Comparison of ENCODE assay signal across 9 cellular contexts in the genomic region with DNA sequence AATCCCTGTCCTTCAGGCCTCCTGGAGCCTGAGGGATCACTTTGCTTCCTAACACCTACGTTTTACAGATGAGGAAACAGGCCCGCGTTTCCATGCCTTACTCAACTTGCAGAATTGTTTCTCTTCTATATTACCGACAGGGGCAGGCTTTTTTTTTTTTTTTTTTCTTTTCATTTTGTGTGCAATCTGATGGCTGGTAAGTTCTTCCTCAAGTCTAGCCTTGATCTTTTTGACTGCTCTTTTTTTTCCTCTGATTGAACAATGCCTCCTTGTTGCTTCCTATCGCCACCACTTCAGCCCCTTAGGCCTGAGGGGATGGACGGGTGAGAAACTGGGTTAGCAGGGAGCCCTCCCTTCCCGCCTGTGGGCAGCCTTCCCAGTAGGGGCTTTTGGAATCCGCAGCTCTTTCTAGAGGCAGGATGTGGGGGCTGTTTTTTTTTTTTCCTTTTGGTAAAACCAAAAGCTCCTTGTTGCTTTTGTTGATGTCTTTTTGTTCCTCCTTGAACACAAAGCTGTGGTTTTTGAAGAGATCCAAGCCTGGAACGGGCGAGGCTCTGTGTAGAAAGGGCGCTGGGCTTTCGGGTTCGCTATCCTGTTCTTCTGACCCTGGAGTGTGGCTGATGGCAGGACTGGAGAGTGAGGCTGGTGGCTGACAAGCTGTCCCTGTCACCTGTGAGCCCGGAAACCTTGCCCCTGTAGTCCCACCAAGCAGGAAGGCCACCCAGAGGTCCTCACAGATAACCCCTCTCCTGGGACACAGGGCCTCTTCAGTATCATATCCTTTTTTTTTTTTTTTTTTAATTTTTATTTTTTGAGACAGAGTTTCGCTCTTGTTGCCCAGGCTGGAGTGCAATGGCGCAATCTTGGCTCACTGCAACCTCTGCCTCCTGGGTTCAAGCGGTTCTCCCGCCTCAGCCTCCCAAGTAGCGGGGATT. TPM values are rescaled to one million over a fixed set of nuclear protein-coding genes. Genes with fewer than 3 reads are reported as not detected.
DNase-seq lines count a peak whose midpoint lies in the region; ATAC-seq and TF ChIP-seq lines count a peak whose summit lies in the region.
"Had no signal": no experiment of that assay in that cellular context is flagged by ENCODE, and none has a peak within 500 bp of the region (broad histone marks: within the 10 kb centered on the region; RNA-seq: fewer than 3 reads in every experiment).

No MANE protein-coding gene starts in this region.

- H3K4me1 ChIP-seq in thyroid gland, result peaks cover 47 to 77% of the 10 kb centered on the region in 2 donors

- no peaks in the 10 kb centered on the region for H3K27me3 ChIP-seq in thyroid gland

- POLR2A ChIA-PET in activated CD4-positive, alpha-beta T cell treated with anti-CD3 and anti-CD28 coated beads for 36 hours (lab: Charles Lee), result interaction anchor here (0.6 to 1.4 kb wide), 3 partner anchors 8 to 13 kb away, joined by 3 to 5 read pairs (median 4); no protein-coding TSS in a partner anchor

- ATAC-seq in activated CD4-positive, alpha-beta T cell treated with anti-CD3 and anti-CD28 coated beads for 36 hours, result peak; percentile 42
- ATAC-seq in GM18517 (IDR thresholded peaks at IDR 0.05; ENCODE audit: unreplicated experiment) (no peak), HG02798 (IDR thresholded peaks at IDR 0.05; ENCODE audit: poor library complexity, unreplicated experiment) (no peak), GM18511 (IDR thresholded peaks at IDR 0.05; ENCODE audit: unreplicated experiment) (no peak)
- ATAC-seq: HCT116 had no signal

- 54 to 62% methylated on average over 19 of the region's 19 CpGs for WGBS in thyroid gland, 2 donors

- H3K9me3 Mint-ChIP-seq in activated CD4-positive, alpha-beta T cell treated with anti-CD3 and anti-CD28 coated beads for 36 hours (ENCODE audit: low read depth), result no peaks in the 10 kb centered on the region

- CTCF ChIA-PET in activated CD4-positive, alpha-beta T cell treated with anti-CD3 and anti-CD28 coated beads for 36 hours (lab: Charles Lee), result interaction anchor here (0.6 to 2.5 kb wide), 4 partner anchors 10 to 99 kb away, joined by 3 to 8 read pairs (median 6); partner anchors contain the start of gene LASP1

- intact Hi-C loops in activated CD4-positive, alpha-beta T cell treated with anti-CD3 and anti-CD28 coated beads for 36 hours (cut with DNase I, micrococcal nuclease), result no loop called here
- intact Hi-C loops in thyroid gland (cut with DNase I), result no loop called here

- TF ChIP-seq POLR2A in thyroid gland (IDR thresholded peaks at IDR 0.05), result no peak

- peak; percentile 45 for DNase-seq in activated CD4-positive, alpha-beta T cell treated with anti-CD3 and anti-CD28 coated beads for 36 hours
- DNase-seq in activated CD4-positive, alpha-beta T cell treated with anti-CD3 and anti-CD28 coated beads, Interleukin-2, amount 50 U/mL, for 4 hours, result no peak
- DNase-seq in astrocyte of the hippocampus (ENCODE audit: low read depth, low spot score) (peak; percentile 83), islet precursor cell (peak; percentile 95), thyroid gland (no peak)

- H3K4me1 Mint-ChIP-seq in activated CD4-positive, alpha-beta T cell treated with anti-CD3 and anti-CD28 coated beads for 36 hours, result peaks cover 88% of the 10 kb centered on the region

- no peak overlapping the region for H3K4me3 ChIP-seq in thyroid gland (replicated peaks in 1 of 3)

- peak overlapping the region; percentile 12 to 58 (median 30) for H3K27ac ChIP-seq in thyroid gland

- no peaks in the 10 kb centered on the region for H3K27me3 Mint-ChIP-seq in activated CD4-positive, alpha-beta T cell treated with anti-CD3 and anti-CD28 coated beads for 36 hours

- H3K27ac Mint-ChIP-seq in activated CD4-positive, alpha-beta T cell treated with anti-CD3 and anti-CD28 coated beads for 36 hours, result peak overlapping the region; percentile 94

- H3K36me3 Mint-ChIP-seq in activated CD4-positive, alpha-beta T cell treated with anti-CD3 and anti-CD28 coated beads for 36 hours (ENCODE audit: low read depth), result peaks cover 55% of the 10 kb centered on the region

- H3K4me3 Mint-ChIP-seq in activated CD4-positive, alpha-beta T cell treated with anti-CD3 and anti-CD28 coated beads for 36 hours, result peak overlapping the region; percentile 67

- no peaks in the 10 kb centered on the region for H3K9me3 ChIP-seq in thyroid gland

- no peak for TF ChIP-seq CTCF in thyroid gland (IDR thresholded peaks at IDR 0.05)

- H3K36me3 ChIP-seq in thyroid gland, result peaks cover 0 to 2% of the 10 kb centered on the region in 2 donors

RNA-seq across cellular contexts. Expression of gene LASP1, which starts 14.0 kb away (rescaled TPM):
- 100 to 1,000 TPM; 119 to 144 TPM for total RNA-seq in activated CD4-positive, alpha-beta T cell treated with anti-CD3 and anti-CD28 coated beads for 36 hours
- 10 to 100 TPM; 69.3 to 77.5 (median 71.1) TPM for total RNA-seq in thyroid gland

RNA-seq across cellular contexts. Expression of gene RPL23, which starts 30.3 kb away (rescaled TPM):
- 1,000 to 10,000 TPM; 1,886 to 1,896 TPM for total RNA-seq in activated CD4-positive, alpha-beta T cell treated with anti-CD3 and anti-CD28 coated beads for 36 hours
- 1,000 to 10,000 TPM; 1,055 to 2,735 (median 1,279) TPM for total RNA-seq in thyroid gland

RNA-seq across cellular contexts. Expression of gene CWC25, which starts 58.7 kb away (rescaled TPM):
- total RNA-seq in activated CD4-positive, alpha-beta T cell treated with anti-CD3 and anti-CD28 coated beads for 36 hours, result 10 to 100 TPM; 23.3 to 24.0 TPM
- 10 to 100 TPM; 19.0 to 26.8 (median 22.1) TPM for total RNA-seq in thyroid gland

Comparison
In these comparisons a context has a peak if more than half of its experiments do, and no peak if none do; other contexts are left out.
1. DNase-seq: peak in activated CD4-positive, alpha-beta T cell treated with anti-CD3 and anti-CD28 coated beads for 36 hours (single experiment), astrocyte of the hippocampus (single experiment) and islet precursor cell (single experiment); none in activated CD4-positive, alpha-beta T cell treated with anti-CD3 and anti-CD28 coated beads, Interleukin-2, amount 50 U/mL, for 4 hours (0 of 2) and thyroid gland (0 of 2).